In the genomic region with DNA sequence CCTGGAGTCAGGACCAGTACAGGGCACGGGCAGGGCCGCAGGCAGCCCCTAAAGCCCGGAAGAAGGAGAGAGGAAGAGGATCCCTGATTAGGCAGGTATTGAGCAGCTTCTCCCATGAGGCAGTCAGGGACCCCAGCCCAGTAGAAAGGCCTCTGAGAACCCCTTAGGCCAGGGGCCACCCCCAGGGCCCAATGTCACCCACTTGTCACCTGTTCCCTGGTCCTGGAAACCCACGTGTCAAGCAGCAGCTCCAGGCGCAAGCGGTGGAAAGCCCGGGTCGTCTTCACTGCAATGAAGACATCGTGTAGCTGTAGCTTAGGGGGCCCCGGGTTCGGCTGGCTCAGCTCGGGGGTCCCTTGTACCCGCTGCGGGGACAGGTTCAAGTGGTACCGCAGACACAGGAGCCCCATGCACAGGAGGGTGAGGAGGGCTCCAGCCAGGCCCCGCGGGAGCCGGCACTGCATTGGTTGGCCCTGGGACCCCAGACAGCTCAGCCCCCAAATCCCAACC, we compare ENCODE assay signal across 1 cellular context.
TF ChIP-seq lines count a peak whose summit lies in the region.

No MANE protein-coding gene starts in this region.

TF ChIP-seq in IMR-90, 13 proteins besides CTCF, POLR2A, EP300 and RAD21:
- no peak for TF ChIP-seq RFX5 (IDR thresholded peaks at IDR 0.05; ENCODE audit: low read depth, low read length)
- TF ChIP-seq FOS (IDR thresholded peaks at IDR 0.05; ENCODE audit: low read depth, low read length): no peak
- no peak for TF ChIP-seq MAZ (IDR thresholded peaks at IDR 0.05; ENCODE audit: borderline replicate concordance, low read depth, low read length)
- TF ChIP-seq, protein P1, sequence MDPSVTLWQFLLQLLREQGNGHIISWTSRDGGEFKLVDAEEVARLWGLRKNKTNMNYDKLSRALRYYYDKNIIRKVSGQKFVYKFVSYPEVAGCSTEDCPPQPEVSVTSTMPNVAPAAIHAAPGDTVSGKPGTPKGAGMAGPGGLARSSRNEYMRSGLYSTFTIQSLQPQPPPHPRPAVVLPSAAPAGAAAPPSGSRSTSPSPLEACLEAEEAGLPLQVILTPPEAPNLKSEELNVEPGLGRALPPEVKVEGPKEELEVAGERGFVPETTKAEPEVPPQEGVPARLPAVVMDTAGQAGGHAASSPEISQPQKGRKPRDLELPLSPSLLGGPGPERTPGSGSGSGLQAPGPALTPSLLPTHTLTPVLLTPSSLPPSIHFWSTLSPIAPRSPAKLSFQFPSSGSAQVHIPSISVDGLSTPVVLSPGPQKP (IDR thresholded peaks at IDR 0.05; ENCODE audit: borderline replicate concordance, low read depth, low read length): no peak
- no peak for TF ChIP-seq SMC3 (IDR thresholded peaks at IDR 0.05; ENCODE audit: low read depth, low read length)
- no peak for TF ChIP-seq CEBPB (IDR thresholded peaks at IDR 0.05; ENCODE audit: low read depth, low read length)
- no peak for TF ChIP-seq BHLHE40 (IDR thresholded peaks at IDR 0.05; ENCODE audit: low read depth, low read length)
- no peak for TF ChIP-seq CHD1 (IDR thresholded peaks at IDR 0.05; ENCODE audit: low read depth, low read length)
- TF ChIP-seq MXI1 (IDR thresholded peaks at IDR 0.05; ENCODE audit: borderline replicate concordance, low read depth, low read length): no peak
- TF ChIP-seq MAFK (IDR thresholded peaks at IDR 0.05; ENCODE audit: low read depth, low read length): no peak
- no peak for TF ChIP-seq RCOR1 (IDR thresholded peaks at IDR 0.05; ENCODE audit: insufficient replicate concordance, low read length)
- no peak for TF ChIP-seq NFE2L2 (IDR thresholded peaks at IDR 0.05; ENCODE audit: low read depth, low read length)
- TF ChIP-seq, protein P2, sequence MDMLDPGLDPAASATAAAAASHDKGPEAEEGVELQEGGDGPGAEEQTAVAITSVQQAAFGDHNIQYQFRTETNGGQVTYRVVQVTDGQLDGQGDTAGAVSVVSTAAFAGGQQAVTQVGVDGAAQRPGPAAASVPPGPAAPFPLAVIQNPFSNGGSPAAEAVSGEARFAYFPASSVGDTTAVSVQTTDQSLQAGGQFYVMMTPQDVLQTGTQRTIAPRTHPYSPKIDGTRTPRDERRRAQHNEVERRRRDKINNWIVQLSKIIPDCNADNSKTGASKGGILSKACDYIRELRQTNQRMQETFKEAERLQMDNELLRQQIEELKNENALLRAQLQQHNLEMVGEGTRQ (IDR thresholded peaks at IDR 0.05; ENCODE audit: low read depth, low read length): no peak
